Comparison of ENCODE assay signal across 8 cellular contexts in the genomic region with DNA sequence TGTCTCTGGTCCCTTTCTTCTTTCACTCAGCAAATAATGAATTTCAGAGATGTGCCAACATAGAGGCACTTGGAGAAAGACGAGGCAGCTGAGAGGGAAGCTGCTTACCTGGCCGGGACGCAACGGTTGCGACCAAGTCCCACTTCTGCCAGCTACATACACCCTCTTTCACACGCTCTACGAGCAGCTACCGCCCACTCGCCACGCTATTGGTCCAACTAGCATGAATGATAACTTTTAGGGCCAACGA. TPM values are rescaled to one million over a fixed set of nuclear protein-coding genes. Genes with fewer than 3 reads are reported as not detected.
DNase-seq lines count a peak whose midpoint lies in the region; ATAC-seq and TF ChIP-seq lines count a peak whose summit lies in the region.

No MANE protein-coding gene starts in this region.

- H3K4me3 Mint-ChIP-seq in chondrocyte (ENCODE audit: unreplicated experiment), result peak overlapping the region; percentile 79
- H3K4me3 Mint-ChIP-seq in natural killer cell treated with Interleukin-12 subunit alpha and Interleukin-12 subunit beta and Interleukin-15 and Interleukin-18, amount 100 ng/mL, for 72 hours, result peak overlapping the region; percentile 95

- peaks cover 4% of the 10 kb centered on the region for H3K27me3 Mint-ChIP-seq in chondrocyte (ENCODE audit: low read depth)
- no peaks in the 10 kb centered on the region for H3K27me3 Mint-ChIP-seq in natural killer cell treated with Interleukin-12 subunit alpha and Interleukin-12 subunit beta and Interleukin-15 and Interleukin-18, amount 100 ng/mL, for 72 hours

- DNase-seq in chondrocyte (ENCODE audit: low spot score) (no peak), NCI-H1048 (lab: John Stamatoyannopoulos, UW) (no peak), NCI-H1417 (lab: John Stamatoyannopoulos, UW) (no peak), foreskin melanocyte (no peak)
- no peak for DNase-seq in natural killer cell treated with Interleukin-12 subunit alpha and Interleukin-12 subunit beta and Interleukin-15 and Interleukin-18, amount 100 ng/mL, for 72 hours (ENCODE audit: low spot score)

- no peak for ATAC-seq in natural killer cell treated with Interleukin-12 subunit alpha and Interleukin-12 subunit beta and Interleukin-15 and Interleukin-18, amount 100 ng/mL, for 72 hours
- no peak for ATAC-seq in GM21528 (IDR thresholded peaks at IDR 0.05; ENCODE audit: low FRiP score, unreplicated experiment)

- peak overlapping the region; percentile 48 for H3K9ac ChIP-seq in HUES6 (ENCODE audit: low read length)

- no peaks in the 10 kb centered on the region for H3K9me3 Mint-ChIP-seq in chondrocyte (ENCODE audit: low read depth)
- no peaks in the 10 kb centered on the region for H3K9me3 Mint-ChIP-seq in natural killer cell treated with Interleukin-12 subunit alpha and Interleukin-12 subunit beta and Interleukin-15 and Interleukin-18, amount 100 ng/mL, for 72 hours

- H3K36me3 Mint-ChIP-seq in chondrocyte (ENCODE audit: low read depth), result no peaks in the 10 kb centered on the region
- no peaks in the 10 kb centered on the region for H3K36me3 Mint-ChIP-seq in natural killer cell treated with Interleukin-12 subunit alpha and Interleukin-12 subunit beta and Interleukin-15 and Interleukin-18, amount 100 ng/mL, for 72 hours

- peaks cover 39% of the 10 kb centered on the region for H3K36me3 ChIP-seq in HUES6 (ENCODE audit: control insufficient read depth, insufficient read depth, low read length)

- H3K4me1 Mint-ChIP-seq in chondrocyte (ENCODE audit: low read depth), result peaks cover 43% of the 10 kb centered on the region
- H3K4me1 Mint-ChIP-seq in natural killer cell treated with Interleukin-12 subunit alpha and Interleukin-12 subunit beta and Interleukin-15 and Interleukin-18, amount 100 ng/mL, for 72 hours (ENCODE audit: low read depth in 2 of 2), result peaks cover 43 to 46% of the 10 kb centered on the region in 2 donors

- H3K27me3 ChIP-seq in HUES6 (ENCODE audit: control insufficient read depth, insufficient read depth, low read length), result no peaks in the 10 kb centered on the region

- H3K27ac ChIP-seq in C4-2B (peak overlapping the region; percentile 74), HUES6 (ENCODE audit: low read depth, low read length) (no peak overlapping the region; the same call in 1 of the 2 replicates)

- peak overlapping the region; percentile 93 for H3K27ac Mint-ChIP-seq in chondrocyte (ENCODE audit: unreplicated experiment)
- H3K27ac Mint-ChIP-seq in natural killer cell treated with Interleukin-12 subunit alpha and Interleukin-12 subunit beta and Interleukin-15 and Interleukin-18, amount 100 ng/mL, for 72 hours, result peak overlapping the region; percentile 77 to 78

- H3K4me1 ChIP-seq in HUES6 (ENCODE audit: control insufficient read depth, insufficient read depth, low read length), result peaks cover 9% of the 10 kb centered on the region; the same call in 1 of the 2 replicates

- TF ChIP-seq CTCF in C4-2B (conservative IDR thresholded peaks at IDR 0.05) (no peak), chondrocyte (IDR thresholded peaks at IDR 0.05) (no peak)

- no peaks in the 10 kb centered on the region for H3K9me3 ChIP-seq in HUES6 (ENCODE audit: control insufficient read depth, insufficient read depth, low read depth, low read length)

- H3K4me3 ChIP-seq in HUES6 (ENCODE audit: low read depth, low read length), result peak overlapping the region; percentile 66

RNA-seq across cellular contexts. Expression of gene CNOT3, which starts 0.8 kb away (rescaled TPM):
- total RNA-seq in chondrocyte, result 33.1 to 47.3 TPM (median 33.7 TPM) in 3 replicates
- total RNA-seq in natural killer cell treated with Interleukin-12 subunit alpha and Interleukin-12 subunit beta and Interleukin-15 and Interleukin-18, amount 100 ng/mL, for 72 hours, result 10 to 100 TPM; 59.8 to 73.8 TPM

RNA-seq across cellular contexts. Expression of gene PRPF31, which starts 21.2 kb away (rescaled TPM):
- total RNA-seq in chondrocyte, result 45.8 to 62.5 TPM (median 45.9 TPM) in 3 replicates
- 100 to 1,000 TPM in 1 of 2 donors, 10 to 100 TPM in 1; 89.5 to 110 TPM for total RNA-seq in natural killer cell treated with Interleukin-12 subunit alpha and Interleukin-12 subunit beta and Interleukin-15 and Interleukin-18, amount 100 ng/mL, for 72 hours

RNA-seq across cellular contexts. Expression of gene TFPT, which starts 21.3 kb away (rescaled TPM):
- 23.3 to 28.5 TPM (median 28.0 TPM) in 3 replicates for total RNA-seq in chondrocyte
- 10 to 100 TPM; 48.3 to 51.7 TPM for total RNA-seq in natural killer cell treated with Interleukin-12 subunit alpha and Interleukin-12 subunit beta and Interleukin-15 and Interleukin-18, amount 100 ng/mL, for 72 hours

RNA-seq across cellular contexts. Expression of gene LENG1, which starts 22.7 kb away (rescaled TPM):
- total RNA-seq in chondrocyte, result 4.4 to 6.0 TPM (median 4.5 TPM) in 3 replicates
- total RNA-seq in natural killer cell treated with Interleukin-12 subunit alpha and Interleukin-12 subunit beta and Interleukin-15 and Interleukin-18, amount 100 ng/mL, for 72 hours, result 1 to 10 TPM; 5.0 to 7.5 TPM

RNA-seq across cellular contexts. Expression of gene NDUFA3, which starts 34.1 kb away (rescaled TPM):
- total RNA-seq in chondrocyte, result 77.4 to 93.7 TPM (median 92.1 TPM) in 3 replicates
- total RNA-seq in natural killer cell treated with Interleukin-12 subunit alpha and Interleukin-12 subunit beta and Interleukin-15 and Interleukin-18, amount 100 ng/mL, for 72 hours, result 10 to 100 TPM; 70.7 to 78.5 TPM
